ENCODE assay signal across 16 cellular contexts in genomic region chr12:110012659-110013058, GRCh38. TPM values are rescaled to one million over a fixed set of nuclear protein-coding genes. Genes with fewer than 3 reads are reported as not detected.
DNase-seq lines count a peak whose midpoint lies in the region; ATAC-seq and TF ChIP-seq lines count a peak whose summit lies in the region.
"Had no signal": no experiment of that assay in that cellular context is flagged by ENCODE, and none has a peak within 500 bp of the region (broad histone marks: within the 10 kb centered on the region; RNA-seq: fewer than 3 reads in every experiment).

No MANE protein-coding gene starts in this region.

- TF ChIP-seq CTCF in fibroblast of lung (conservative IDR thresholded peaks at IDR 0.05 in 1 of 2, IDR thresholded peaks at IDR 0.05 in 1 of 2; ENCODE audit: low read depth in 1 of 2, low read length in 2 of 2) (no peak), thyroid gland (IDR thresholded peaks at IDR 0.05) (no peak), RWPE1 (conservative IDR thresholded peaks at IDR 0.05; ENCODE audit: low read depth) (no peak), GM23338 (conservative IDR thresholded peaks at IDR 0.05; ENCODE audit: low read depth in 2 of 2) (no peak)

- H4K20me1 ChIP-seq in fibroblast of lung (ENCODE audit: control insufficient read depth, extremely low read depth, insufficient read depth, low read length) (no peaks in the 10 kb centered on the region), GM23338 (replicated peaks; ENCODE audit: insufficient read depth) (peaks cover 5% of the 10 kb centered on the region; the same call in 1 of the 2 replicates)

- H3K27ac Mint-ChIP-seq in activated naive CD4-positive, alpha-beta T cell treated with anti-CD3 and anti-CD28 coated beads, Interleukin-2, amount 50 U/mL, for 24 hours, result peak overlapping the region; percentile 20
- peak overlapping the region; percentile 51 for H3K27ac Mint-ChIP-seq in T-helper 2 cell treated with Interferon-gamma antibody and Interleukin-4, amounts not matched to agents 5 μg/mL and 100 μg/mL, for 36 hours
- H3K27ac Mint-ChIP-seq in GM23338, result no peak overlapping the region; the same call in 1 of the 2 replicates

- H3K4me1 ChIP-seq in fibroblast of lung (ENCODE audit: control insufficient read depth, extremely low read depth, insufficient read depth, low read length), result peaks cover 7% of the 10 kb centered on the region
- H3K4me1 ChIP-seq in thyroid gland, result peaks cover 24 to 51% of the 10 kb centered on the region in 2 donors
- H3K4me1 ChIP-seq in GM23338 (ENCODE audit: insufficient read depth), result no peaks in the 10 kb centered on the region
- H3K4me1 ChIP-seq: HAP-1, suprapubic skin had no signal

- TF ChIP-seq POLR2A in thyroid gland (IDR thresholded peaks at IDR 0.05), result no peak

- peaks cover 11% of the 10 kb centered on the region for H3K36me3 ChIP-seq in fibroblast of lung (ENCODE audit: control insufficient read depth, insufficient read depth, low read length)
- H3K36me3 ChIP-seq in thyroid gland, result peaks cover 15 to 16% of the 10 kb centered on the region in 2 donors
- no peaks in the 10 kb centered on the region; the same call in 1 of the 2 replicates for H3K36me3 ChIP-seq in GM23338 (ENCODE audit: insufficient read depth)

- H3K27ac ChIP-seq in fibroblast of lung (ENCODE audit: insufficient read depth, low read length) (peak overlapping the region; percentile 51), thyroid gland (peak overlapping the region; percentile 93 to 96 (median 94)), RWPE1 (no peak overlapping the region), GM23338 (ENCODE audit: low read depth) (no peak overlapping the region)
- H3K27ac ChIP-seq: adrenal gland, KMS-11, suprapubic skin had no signal

- H3K79me2 ChIP-seq in fibroblast of lung (ENCODE audit: control insufficient read depth, insufficient read depth, low read length), result peaks cover 64% of the 10 kb centered on the region
- H3K79me2 ChIP-seq in GM23338 (replicated peaks; ENCODE audit: insufficient read depth), result peaks cover 7% of the 10 kb centered on the region; the same call in 1 of the 2 replicates

- H3K9ac ChIP-seq in fibroblast of lung (ENCODE audit: insufficient read depth, low read length), result no peak overlapping the region
- H3K9ac ChIP-seq: KMS-11 had no signal

- H3K9me3 Mint-ChIP-seq in activated naive CD4-positive, alpha-beta T cell treated with anti-CD3 and anti-CD28 coated beads, Interleukin-2, amount 50 U/mL, for 24 hours, result no peaks in the 10 kb centered on the region
- peaks cover 3% of the 10 kb centered on the region for H3K9me3 Mint-ChIP-seq in T-helper 2 cell treated with Interferon-gamma antibody and Interleukin-4, amounts not matched to agents 5 μg/mL and 100 μg/mL, for 36 hours
- H3K9me3 Mint-ChIP-seq in GM23338, result no peaks in the 10 kb centered on the region

- CTCF ChIA-PET in RWPE1 (lab: Yijun Ruan, JAX), result interaction anchor here (0.7 kb wide), 1 partner anchor 18 kb away, joined by 3 read pairs; no protein-coding TSS in a partner anchor

- H3K27me3 Mint-ChIP-seq in activated naive CD4-positive, alpha-beta T cell treated with anti-CD3 and anti-CD28 coated beads, Interleukin-2, amount 50 U/mL, for 24 hours, result no peaks in the 10 kb centered on the region
- H3K27me3 Mint-ChIP-seq in T-helper 2 cell treated with Interferon-gamma antibody and Interleukin-4, amounts not matched to agents 5 μg/mL and 100 μg/mL, for 36 hours (ENCODE audit: low read depth), result no peaks in the 10 kb centered on the region
- no peaks in the 10 kb centered on the region for H3K27me3 Mint-ChIP-seq in GM23338 (ENCODE audit: insufficient read depth, low read depth, poor library complexity)

- H3F3A ChIP-seq in GM23338 (replicated peaks; ENCODE audit: low read depth), result no peaks in the 10 kb centered on the region

- 80 to 90% methylated on average over 4 of the region's 4 CpGs for WGBS in thyroid gland, 2 donors

- no peak for ATAC-seq in GM23338
- ATAC-seq in HG03025 (IDR thresholded peaks at IDR 0.05; ENCODE audit: low FRiP score, unreplicated experiment), result no peak

- H3K4me1 Mint-ChIP-seq in activated naive CD4-positive, alpha-beta T cell treated with anti-CD3 and anti-CD28 coated beads, Interleukin-2, amount 50 U/mL, for 24 hours, result peaks cover 54% of the 10 kb centered on the region
- peaks cover 49% of the 10 kb centered on the region for H3K4me1 Mint-ChIP-seq in T-helper 2 cell treated with Interferon-gamma antibody and Interleukin-4, amounts not matched to agents 5 μg/mL and 100 μg/mL, for 36 hours (ENCODE audit: low read depth)
- H3K4me1 Mint-ChIP-seq in GM23338, result no peaks in the 10 kb centered on the region

- H2AFZ ChIP-seq in fibroblast of lung (ENCODE audit: low read length) (no peak overlapping the region), GM23338 (no peak overlapping the region)

- intact Hi-C loops in thyroid gland (cut with DNase I), result no loop called here

- POLR2A ChIA-PET in RWPE1 (lab: Yijun Ruan, JAX; ENCODE audit: low non-redundant PET), result no interaction called here

- H3K27me3 ChIP-seq in fibroblast of lung (ENCODE audit: control insufficient read depth, insufficient read depth, low read length) (no peaks in the 10 kb centered on the region), thyroid gland (no peaks in the 10 kb centered on the region), GM23338 (ENCODE audit: insufficient read depth) (no peaks in the 10 kb centered on the region)
- H3K27me3 ChIP-seq: adrenal gland, suprapubic skin had no signal

- H3K9me3 ChIP-seq in fibroblast of lung (ENCODE audit: control insufficient read depth, insufficient read depth, low read depth, low read length), result no peaks in the 10 kb centered on the region
- no peaks in the 10 kb centered on the region for H3K9me3 ChIP-seq in thyroid gland
- H3K9me3 ChIP-seq: adrenal gland, HAP-1, suprapubic skin had no signal

- DNase-seq in activated naive CD4-positive, alpha-beta T cell (lab: John Stamatoyannopoulos, UW), result no peak
- DNase-seq in T-helper 2 cell treated with Interferon-gamma antibody and Interleukin-4, amounts not matched to agents 5 μg/mL and 100 μg/mL, for 36 hours (ENCODE audit: low spot score), result no peak
- no peak for DNase-seq in fibroblast of lung (ENCODE audit: low read depth in 2 of 2)
- no peak for DNase-seq in thyroid gland
- DNase-seq in RWPE1 (ENCODE audit: low spot score), result no peak
- DNase-seq in GM23338 (ENCODE audit: low spot score), result no peak
- DNase-seq: activated CD4-positive, alpha-beta T cell treated with anti-CD3 and anti-CD28 coated beads, Interleukin-2, amount 50 U/mL, for 4 hours; DMS53; NCI-H187; Right ventricle myocardium superior had no signal

- no peaks in the 10 kb centered on the region for H3K9me2 ChIP-seq in GM23338 (ENCODE audit: insufficient read depth)

- H3K4me3 ChIP-seq in fibroblast of lung (replicated peaks in 1 of 4; ENCODE audit: control extremely low read depth in 1 of 4, insufficient read depth in 1 of 4, low read depth in 3 of 4, low read length in 4 of 4), result no peak overlapping the region
- H3K4me3 ChIP-seq in thyroid gland (replicated peaks in 1 of 3), result no peak overlapping the region
- no peak overlapping the region for H3K4me3 ChIP-seq in GM23338
- H3K4me3 ChIP-seq: adrenal gland, HAP-1, suprapubic skin had no signal

- H3K36me3 Mint-ChIP-seq in activated naive CD4-positive, alpha-beta T cell treated with anti-CD3 and anti-CD28 coated beads, Interleukin-2, amount 50 U/mL, for 24 hours, result peaks cover 6% of the 10 kb centered on the region
- peaks cover 48% of the 10 kb centered on the region for H3K36me3 Mint-ChIP-seq in T-helper 2 cell treated with Interferon-gamma antibody and Interleukin-4, amounts not matched to agents 5 μg/mL and 100 μg/mL, for 36 hours (ENCODE audit: low read depth)
- H3K36me3 Mint-ChIP-seq in GM23338 (ENCODE audit: low read depth), result peaks cover 3% of the 10 kb centered on the region; the same call in 1 of the 3 replicates

- H3K4me2 ChIP-seq in fibroblast of lung (ENCODE audit: extremely low read depth, insufficient read depth, low read length) (peak overlapping the region; percentile 38), GM23338 (no peak overlapping the region)
- H3K4me2 ChIP-seq: KMS-11 had no signal

- H3K4me3 Mint-ChIP-seq in activated naive CD4-positive, alpha-beta T cell treated with anti-CD3 and anti-CD28 coated beads, Interleukin-2, amount 50 U/mL, for 24 hours, result no peak overlapping the region
- no peak overlapping the region for H3K4me3 Mint-ChIP-seq in T-helper 2 cell treated with Interferon-gamma antibody and Interleukin-4, amounts not matched to agents 5 μg/mL and 100 μg/mL, for 36 hours
- no peak overlapping the region for H3K4me3 Mint-ChIP-seq in GM23338

TF ChIP-seq in GM23338, 12 proteins besides CTCF, POLR2A, EP300 and RAD21 (continues in another document):
- TF ChIP-seq JUNB (IDR thresholded peaks at IDR 0.05; ENCODE audit: unreplicated experiment) (no peak), POLR2AphosphoS5 (IDR thresholded peaks at IDR 0.05; ENCODE audit: low read depth) (no peak), EZH2phosphoT487 (IDR thresholded peaks at IDR 0.05; ENCODE audit: unreplicated experiment) (no peak), EZH2 (IDR thresholded peaks at IDR 0.05; ENCODE audit: low read depth, unreplicated experiment) (no peak), CREB1 (CRISPR knock-in tag; IDR thresholded peaks at IDR 0.05; ENCODE audit: low read depth) (no peak), ZNF331 (CRISPR knock-in tag; IDR thresholded peaks at IDR 0.05; ENCODE audit: low read depth) (no peak), ZNF114 (CRISPR knock-in tag; IDR thresholded peaks at IDR 0.05) (no peak), NANOG (IDR thresholded peaks at IDR 0.05; ENCODE audit: borderline replicate concordance) (no peak)

RNA-seq across cellular contexts. Expression of gene ANKRD13A, which starts 13.4 kb away (rescaled TPM):
- total RNA-seq in fibroblast of lung (82.4 and 168 TPM in 2 replicates), thyroid gland (100 to 1,000 TPM; 125 to 167 (median 137) TPM)
- polyA plus RNA-seq in fibroblast of lung (246 and 340 TPM in 2 replicates), GM23338 (2016; fragmentation: Nextera tagmentation; extraction: Ambion mirVana) (5.7 and 6.2 TPM in 2 replicates)
- 132 and 183 TPM in 2 replicates for polyA plus RNA-seq in fibroblast of lung (2012)
- 302 and 374 TPM in 2 replicates for polyA minus RNA-seq in fibroblast of lung (ENCODE audit: low replicate concordance)
- total RNA-seq in GM23338 (2014; rRNA removed; shearing (Covaris generic)), result 24.7 and 25.6 TPM in 2 replicates

RNA-seq across cellular contexts. Expression of gene GIT2, which starts 16.5 kb away (rescaled TPM):
- total RNA-seq in fibroblast of lung, result 30.3 and 47.9 TPM in 2 replicates
- 53.5 and 54.3 TPM in 2 replicates for polyA plus RNA-seq in fibroblast of lung
- polyA plus RNA-seq in fibroblast of lung (2012), result 35.3 and 39.9 TPM in 2 replicates
- 53.2 and 56.8 TPM in 2 replicates for polyA minus RNA-seq in fibroblast of lung (ENCODE audit: low replicate concordance)
- 10 to 100 TPM; 54.4 to 69.4 (median 60.1) TPM for total RNA-seq in thyroid gland
- total RNA-seq in GM23338 (2014; rRNA removed; shearing (Covaris generic)), result 20.9 and 23.1 TPM in 2 replicates
- 9.4 and 15.8 TPM in 2 replicates for polyA plus RNA-seq in GM23338 (2016; fragmentation: Nextera tagmentation; extraction: Ambion mirVana)

RNA-seq across cellular contexts. Expression of gene C12orf76, which starts 35.7 kb away (rescaled TPM):
- total RNA-seq in fibroblast of lung (17.2 and 20.8 TPM in 2 replicates), thyroid gland (10 to 100 TPM; 16.1 to 41.5 (median 21.9) TPM)
- polyA plus RNA-seq in fibroblast of lung (5.5 and 8.5 TPM in 2 replicates), GM23338 (2016; fragmentation: Nextera tagmentation; extraction: Ambion mirVana) (11.1 and 14.3 TPM in 2 replicates)
- polyA plus RNA-seq in fibroblast of lung (2012), result 5.1 and 10.2 TPM in 2 replicates
- 1.6 and 16.4 TPM in 2 replicates for polyA minus RNA-seq in fibroblast of lung (ENCODE audit: low replicate concordance)
- total RNA-seq in GM23338 (2014; rRNA removed; shearing (Covaris generic)), result 14.5 and 21.7 TPM in 2 replicates

Comparison
In these comparisons a context has a peak if more than half of its experiments do, and no peak if none do; other contexts are left out.
1. H3K27ac ChIP-seq: peak in fibroblast of lung (single experiment) and thyroid gland (3 of 3); none in RWPE1 (single experiment) and GM23338 (single experiment).